ENCODE assay signal across 1 cellular context in the genomic region with DNA sequence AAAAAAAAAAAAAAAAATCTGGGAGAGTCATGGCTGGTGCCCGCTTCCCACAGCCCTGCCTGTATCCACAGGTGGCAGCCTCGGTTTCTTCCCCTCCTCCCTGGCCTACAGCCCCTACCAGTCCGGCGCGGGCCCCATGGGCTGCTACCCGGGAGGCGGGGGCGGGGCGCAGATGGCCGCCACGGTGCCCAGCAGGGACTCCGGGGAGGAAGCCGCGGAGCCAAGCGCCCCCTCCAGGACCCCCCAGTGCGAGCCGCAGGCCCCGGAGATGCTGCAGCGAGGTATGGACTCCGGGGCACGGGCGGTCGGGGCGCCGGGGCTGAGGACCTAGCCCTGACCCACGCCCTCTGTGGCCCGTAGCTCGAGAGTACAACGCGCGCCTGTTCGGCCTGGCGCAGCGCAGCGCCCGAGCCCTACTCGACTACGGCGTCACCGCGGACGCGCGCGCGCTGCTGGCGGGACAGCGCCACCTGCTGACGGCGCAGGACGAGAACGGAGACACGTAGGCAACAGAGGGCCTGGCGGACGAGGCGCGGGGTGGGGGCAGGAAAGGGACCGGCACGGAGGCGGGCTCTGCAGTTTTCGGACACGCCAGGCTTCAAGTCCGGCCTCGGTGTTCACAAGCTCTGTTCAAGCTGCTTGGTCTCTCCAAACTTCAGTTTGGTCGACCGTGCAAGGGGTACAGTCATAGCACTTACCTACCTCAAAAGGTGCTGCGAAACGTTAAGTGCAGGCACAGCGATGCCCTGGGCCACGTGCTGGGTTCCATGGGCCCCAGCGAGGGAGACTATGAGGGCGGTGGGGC.
TF ChIP-seq lines count a peak whose summit lies in the region.

No MANE protein-coding gene starts in this region.

TF ChIP-seq in HepG2, 621 proteins besides CTCF, POLR2A, EP300 and RAD21 (continued from another document):
- peak; percentile 72; the same call in 1 of the 2 replicates for TF ChIP-seq RELA (CRISPR knock-in tag; IDR thresholded peaks at IDR 0.05)
- TF ChIP-seq CBX1 (IDR thresholded peaks at IDR 0.05; ENCODE audit: low read depth) = peak; percentile 77
- TF ChIP-seq, protein P1, sequence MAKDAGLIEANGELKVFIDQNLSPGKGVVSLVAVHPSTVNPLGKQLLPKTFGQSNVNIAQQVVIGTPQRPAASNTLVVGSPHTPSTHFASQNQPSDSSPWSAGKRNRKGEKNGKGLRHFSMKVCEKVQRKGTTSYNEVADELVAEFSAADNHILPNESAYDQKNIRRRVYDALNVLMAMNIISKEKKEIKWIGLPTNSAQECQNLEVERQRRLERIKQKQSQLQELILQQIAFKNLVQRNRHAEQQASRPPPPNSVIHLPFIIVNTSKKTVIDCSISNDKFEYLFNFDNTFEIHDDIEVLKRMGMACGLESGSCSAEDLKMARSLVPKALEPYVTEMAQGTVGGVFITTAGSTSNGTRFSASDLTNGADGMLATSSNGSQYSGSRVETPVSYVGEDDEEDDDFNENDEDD (CRISPR knock-in tag; IDR thresholded peaks at IDR 0.05; ENCODE audit: borderline replicate concordance) = peak; percentile 91
- peak; percentile 96; the same call in 1 of the 2 replicates for TF ChIP-seq TSC22D2 (CRISPR knock-in tag; IDR thresholded peaks at IDR 0.05; ENCODE audit: borderline replicate concordance)
- TF ChIP-seq RBM39 (IDR thresholded peaks at IDR 0.05; ENCODE audit: low read depth, low read length, poor library complexity, severe bottlenecking) = no peak
